ENCODE assay signal across 8 cellular contexts in the genomic region with DNA sequence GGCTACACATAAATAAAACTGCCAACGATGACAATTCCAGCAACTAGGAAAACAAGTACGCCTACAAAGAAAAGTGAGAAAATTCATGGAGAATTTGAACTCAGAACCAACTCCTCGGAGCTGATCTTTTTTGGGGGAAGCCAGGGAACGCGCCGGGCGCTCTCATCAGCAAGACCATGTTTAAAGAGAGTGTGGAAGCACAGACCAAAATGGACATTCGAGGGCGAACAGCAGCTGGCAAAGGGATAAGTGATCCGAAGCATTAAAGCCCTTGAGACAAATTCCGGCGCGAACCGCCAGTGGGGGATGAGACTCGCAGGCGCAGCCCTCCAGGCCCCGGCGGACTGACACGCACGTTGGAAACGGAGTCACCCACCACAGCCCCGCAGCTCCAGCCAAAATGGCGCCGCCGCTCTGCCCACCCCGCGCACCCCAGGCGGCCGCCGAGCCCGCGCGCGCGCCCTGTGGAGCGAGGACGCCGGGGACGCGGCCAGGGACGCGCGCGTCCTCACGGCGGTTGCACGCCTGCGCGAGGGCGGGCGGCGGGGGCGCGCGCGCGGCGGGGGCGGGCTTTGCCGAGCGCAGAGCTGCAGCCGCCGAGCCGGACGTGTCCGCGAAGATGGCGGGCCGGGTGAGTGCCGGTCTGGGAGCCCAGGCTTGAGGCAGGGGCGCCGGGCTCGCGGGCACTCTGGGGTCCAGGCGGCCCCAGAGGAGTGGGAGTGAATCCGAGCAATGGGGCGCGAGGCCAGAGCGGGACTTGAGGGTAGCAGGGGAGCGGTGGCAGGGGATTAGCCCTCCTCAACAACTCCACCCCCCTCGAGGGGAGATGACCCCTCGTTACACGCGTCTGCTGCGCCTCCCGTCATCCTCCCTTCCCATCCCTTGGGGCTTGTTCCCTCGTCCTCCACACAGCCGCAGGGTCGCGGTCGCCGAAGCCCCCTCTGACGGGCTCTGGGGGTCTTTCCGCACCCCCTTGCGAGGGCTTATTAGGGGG. TPM values are rescaled to one million over a fixed set of nuclear protein-coding genes. Genes with fewer than 3 reads are reported as not detected.
DNase-seq lines count a peak whose midpoint lies in the region; ATAC-seq and TF ChIP-seq lines count a peak whose summit lies in the region.
"Not testable (repeated sequence)": the region's sequence is repeated elsewhere in the genome, so short reads cannot be mapped to it uniquely, and the experiment has no call there.

No MANE protein-coding gene starts in this region.

- not testable (repeated sequence) for H3K9me2 ChIP-seq in HCT116 (ENCODE audit: insufficient read depth)

- intact Hi-C loops in HCT116 (cut with micrococcal nuclease); right cardiac atrium (cut with DNase I): not testable (repeated sequence)

- not testable (repeated sequence) for H3K27me3 ChIP-seq in HCT116 (ENCODE audit: insufficient read depth, low read length); right cardiac atrium (ENCODE audit: control insufficient read depth, insufficient read depth)

- RAD21 ChIA-PET in HCT116 (lab: Charles Lee; ENCODE audit: low non-redundant PET in 1 of 2, low total read pairs in 2 of 2, uncharacterized antibody in 2 of 2, unreplicated experiment in 2 of 2): not testable (repeated sequence)

- not testable (repeated sequence) for TF ChIP-seq POLR2A in HCT116 (IDR thresholded peaks at IDR 0.05; ENCODE audit: borderline replicate concordance, extremely low read depth, insufficient read depth, insufficient read length)

- CTCF ChIA-PET in HCT116 (lab: Charles Lee): not testable (repeated sequence)

- not testable (repeated sequence) for H3K9ac ChIP-seq in HCT116 (ENCODE audit: low read length)

- not testable (repeated sequence) for H3K4me2 ChIP-seq in HCT116 (ENCODE audit: low read length)

- not testable (repeated sequence) for H3K4me1 ChIP-seq in HCT116 (ENCODE audit: control insufficient read depth in 1 of 2, insufficient read depth in 2 of 2, low read length in 2 of 2); right cardiac atrium (ENCODE audit: control insufficient read depth, insufficient read depth, low read length)

- not testable (repeated sequence) for H3K36me3 Mint-ChIP-seq in activated naive CD4-positive, alpha-beta T cell treated with anti-CD3 and anti-CD28 coated beads, Interleukin-2, amount 50 U/mL, for 72 hours; stimulated activated effector memory CD8-positive, alpha-beta T cell treated with anti-CD3 and anti-CD28 coated beads, Interleukin-12 subunit alpha, Interleukin-12 subunit beta, amount 100 ng/mL, for 72 hours

- not testable (repeated sequence) for H3K36me3 ChIP-seq in HCT116 (ENCODE audit: control insufficient read depth in 1 of 2, insufficient read depth in 2 of 2, low read length in 2 of 2)

- not testable (repeated sequence) for H3K27ac ChIP-seq in HCT116 (ENCODE audit: low read depth, low read length); right cardiac atrium (ENCODE audit: low read length)

- H3K79me2 ChIP-seq in HCT116 (ENCODE audit: insufficient read depth, low read length): not testable (repeated sequence)

- POLR2A ChIA-PET in HCT116 (lab: Charles Lee): not testable (repeated sequence)

- TF ChIP-seq RAD21 in HCT116 (IDR thresholded peaks at IDR 0.05; ENCODE audit: low read depth): not testable (repeated sequence)

- H3K4me3 Mint-ChIP-seq in stimulated activated effector memory CD8-positive, alpha-beta T cell treated with anti-CD3 and anti-CD28 coated beads, Interleukin-12 subunit alpha, Interleukin-12 subunit beta, amount 100 ng/mL, for 72 hours: not testable (repeated sequence)

- peak; percentile 81 for ATAC-seq in GM18502 (IDR thresholded peaks at IDR 0.05; ENCODE audit: poor library complexity, unreplicated experiment)
- ATAC-seq in GM19452 (IDR thresholded peaks at IDR 0.05; ENCODE audit: unreplicated experiment): peak; percentile 71
- peak; percentile 95 for ATAC-seq in HCT116
- ATAC-seq in HG03095 (IDR thresholded peaks at IDR 0.05; ENCODE audit: unreplicated experiment): peak; percentile 63
- peak; percentile 74 for ATAC-seq in HG03571 (IDR thresholded peaks at IDR 0.05; ENCODE audit: unreplicated experiment)
- peak; percentile 80 to 93 for ATAC-seq in activated naive CD4-positive, alpha-beta T cell treated with anti-CD3 and anti-CD28 coated beads, Interleukin-2, amount 50 U/mL, for 72 hours
- peak; percentile 95 to 97 for ATAC-seq in right cardiac atrium
- peak; percentile 96 for ATAC-seq in stimulated activated effector memory CD8-positive, alpha-beta T cell treated with anti-CD3 and anti-CD28 coated beads, Interleukin-12 subunit alpha, Interleukin-12 subunit beta, amount 100 ng/mL, for 72 hours

- not testable (repeated sequence) for H3K9me3 Mint-ChIP-seq in activated naive CD4-positive, alpha-beta T cell treated with anti-CD3 and anti-CD28 coated beads, Interleukin-2, amount 50 U/mL, for 72 hours; stimulated activated effector memory CD8-positive, alpha-beta T cell treated with anti-CD3 and anti-CD28 coated beads, Interleukin-12 subunit alpha, Interleukin-12 subunit beta, amount 100 ng/mL, for 72 hours

- not testable (repeated sequence) for H3K4me1 Mint-ChIP-seq in stimulated activated effector memory CD8-positive, alpha-beta T cell treated with anti-CD3 and anti-CD28 coated beads, Interleukin-12 subunit alpha, Interleukin-12 subunit beta, amount 100 ng/mL, for 72 hours

- DNase-seq in HCT116 (ENCODE audit: low read depth, low spot score); activated naive CD4-positive, alpha-beta T cell treated with anti-CD3 and anti-CD28 coated beads, Interleukin-2, amount 50 U/mL, for 72 hours (ENCODE audit: low spot score in 2 of 2); right cardiac atrium; stimulated activated effector memory CD8-positive, alpha-beta T cell treated with anti-CD3 and anti-CD28 coated beads, Interleukin-12 subunit alpha, Interleukin-12 subunit beta, amount 100 ng/mL, for 72 hours (ENCODE audit: low spot score in 2 of 2): not testable (repeated sequence)

- not testable (repeated sequence) for H2AFZ ChIP-seq in HCT116 (ENCODE audit: low read depth, low read length, poor library complexity, severe bottlenecking)

- BruUV-seq in HCT116 (replicated peaks; lab: Mats Ljungman, UMichigan): not testable (repeated sequence)

- not testable (repeated sequence) for TF ChIP-seq CTCF in HCT116 (IDR thresholded peaks at IDR 0.05 in 2 of 3, conservative IDR thresholded peaks at IDR 0.05 in 1 of 3; ENCODE audit: borderline replicate concordance in 1 of 3, insufficient read depth in 1 of 3, low read depth in 2 of 3, low read length in 2 of 3)

- H4K20me1 ChIP-seq in HCT116 (ENCODE audit: insufficient read depth): not testable (repeated sequence)

- H3K9me3 ChIP-seq in HCT116 (ENCODE audit: control insufficient read depth in 1 of 2, insufficient read depth in 1 of 2, low read depth in 1 of 2, low read length in 2 of 2); right cardiac atrium (ENCODE audit: control insufficient read depth, low read length): not testable (repeated sequence)

- H3K4me3 ChIP-seq in HCT116 (replicated peaks in 1 of 2; ENCODE audit: low read depth in 1 of 2, low read length in 2 of 2); right cardiac atrium (ENCODE audit: low read length): not testable (repeated sequence)

- H3K27ac Mint-ChIP-seq in activated naive CD4-positive, alpha-beta T cell treated with anti-CD3 and anti-CD28 coated beads, Interleukin-2, amount 50 U/mL, for 72 hours; stimulated activated effector memory CD8-positive, alpha-beta T cell treated with anti-CD3 and anti-CD28 coated beads, Interleukin-12 subunit alpha, Interleukin-12 subunit beta, amount 100 ng/mL, for 72 hours: not testable (repeated sequence)

- no CpG with 5 or more reads among the region's 95 CpGs for WGBS in right cardiac atrium

RNA-seq across cellular contexts. Expression of a gene that starts 11.0 kb away (rescaled TPM):
- total RNA-seq in HCT116 (2021; ENCODE audit: unreplicated experiment) (20.9 TPM), right cardiac atrium (10 to 100 TPM; 11.0 to 24.5 (median 16.5) TPM)
- polyA plus RNA-seq in HCT116 (2012): 2.5 and 4.7 TPM in 2 replicates
- 10 to 100 TPM; 15.9 to 21.0 TPM for total RNA-seq in activated naive CD4-positive, alpha-beta T cell treated with anti-CD3 and anti-CD28 coated beads, Interleukin-2, amount 50 U/mL, for 72 hours
- 10.4 TPM for polyA plus RNA-seq in right cardiac atrium
